In genomic region chr19:6279931-6280591, GRCh38 we compare ENCODE assay signal across 8 cellular contexts. TPM values are rescaled to one million over a fixed set of nuclear protein-coding genes. Genes with fewer than 3 reads are reported as not detected.
DNase-seq lines count a peak whose midpoint lies in the region; ATAC-seq and TF ChIP-seq lines count a peak whose summit lies in the region.

A gene with protein sequence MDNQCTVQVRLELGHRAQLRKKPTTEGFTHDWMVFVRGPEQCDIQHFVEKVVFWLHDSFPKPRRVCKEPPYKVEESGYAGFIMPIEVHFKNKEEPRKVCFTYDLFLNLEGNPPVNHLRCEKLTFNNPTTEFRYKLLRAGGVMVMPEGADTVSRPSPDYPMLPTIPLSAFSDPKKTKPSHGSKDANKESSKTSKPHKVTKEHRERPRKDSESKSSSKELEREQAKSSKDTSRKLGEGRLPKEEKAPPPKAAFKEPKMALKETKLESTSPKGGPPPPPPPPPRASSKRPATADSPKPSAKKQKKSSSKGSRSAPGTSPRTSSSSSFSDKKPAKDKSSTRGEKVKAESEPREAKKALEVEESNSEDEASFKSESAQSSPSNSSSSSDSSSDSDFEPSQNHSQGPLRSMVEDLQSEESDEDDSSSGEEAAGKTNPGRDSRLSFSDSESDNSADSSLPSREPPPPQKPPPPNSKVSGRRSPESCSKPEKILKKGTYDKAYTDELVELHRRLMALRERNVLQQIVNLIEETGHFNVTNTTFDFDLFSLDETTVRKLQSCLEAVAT (minus strand): TSS chr19:6279975. CDS start chr19:6279784, 191 bp downstream.

- no peaks in the 10 kb centered on the region for H3K36me3 ChIP-seq in kidney epithelial cell (ENCODE audit: control insufficient read depth, insufficient read depth, low read length)

- peak; percentile 33 for TF ChIP-seq CTCF in kidney epithelial cell (IDR thresholded peaks at IDR 0.05; ENCODE audit: insufficient read depth, low read length, poor library complexity, severe bottlenecking)

- no peaks in the 10 kb centered on the region for H3K27me3 ChIP-seq in kidney epithelial cell (ENCODE audit: control insufficient read depth, insufficient read depth, low read length)

- peak within 1 kb of the TSS; percentile 61 for H3K4me3 ChIP-seq in kidney epithelial cell (ENCODE audit: low read depth, low read length)

- DNase-seq in AG20443 (ENCODE audit: low spot score) (peak; percentile 100), NCI-H510A treated with DMSO at 0.1 percent for 48 hours (lab: John Stamatoyannopoulos, UW) (peak; percentile 86), cerebellum (ENCODE audit: low spot score) (peak; percentile 100), kidney epithelial cell (ENCODE audit: low read depth) (peak; percentile 69)
- DNase-seq in activated CD4-positive, alpha-beta T cell treated with anti-CD3 and anti-CD28 coated beads for 24 hours (ENCODE audit: low read depth in 2 of 2): peak; percentile 94 to 95
- DNase-seq in stimulated activated CD4-positive, alpha-beta T cell treated with anti-CD3 and anti-CD28 coated beads, Interleukin-15, amount 100 ng/mL, for 48 hours (ENCODE audit: low read depth in 2 of 2): peak; percentile 93 to 96

- ATAC-seq in GM19035 (IDR thresholded peaks at IDR 0.05; ENCODE audit: unreplicated experiment): peak; percentile 91
- peak; percentile 88 for ATAC-seq in HG03354 (IDR thresholded peaks at IDR 0.05; ENCODE audit: poor library complexity, severe bottlenecking, unreplicated experiment)

RNA-seq across cellular contexts. Expression of the gene that starts here (rescaled TPM):
- total RNA-seq in cerebellum (10.3 TPM), kidney epithelial cell (23.1 and 27.6 TPM in 2 replicates)

Comparison
In these comparisons a context has a peak if more than half of its experiments do, and no peak if none do; other contexts are left out.
1. Peak in every context shown above with its lines: DNase-seq, ATAC-seq and H3K4me3 ChIP-seq.